ENCODE assay signal across 20 cellular contexts in genomic region chr7:42671627-42672026, GRCh38.
DNase-seq lines count a peak whose midpoint lies in the region; ATAC-seq and TF ChIP-seq lines count a peak whose summit lies in the region.
"Had no signal": no experiment of that assay in that cellular context is flagged by ENCODE, and none has a peak within 500 bp of the region (broad histone marks: within the 10 kb centered on the region; RNA-seq: fewer than 3 reads in every experiment).

No MANE protein-coding gene starts in this region.

- H3K4me3 Mint-ChIP-seq in immature natural killer cell, result no peak overlapping the region
- H3K4me3 Mint-ChIP-seq: CD8-positive, alpha-beta memory T cell had no signal

- no peaks in the 10 kb centered on the region for H3K36me3 ChIP-seq in MM.1S (replicated peaks; ENCODE audit: insufficient read depth, low read length)
- H3K36me3 ChIP-seq in lower lobe of right lung, result no peaks in the 10 kb centered on the region
- H3K36me3 ChIP-seq: ovary, tibial nerve had no signal

- H3K4me2 ChIP-seq in MM.1S (ENCODE audit: low read depth, low read length), result no peak overlapping the region

- POLR2A ChIA-PET in RWPE1 (lab: Yijun Ruan, JAX; ENCODE audit: low non-redundant PET), result interaction anchor here (0.6 kb wide), 1 partner anchor 756 kb away, joined by 3 read pairs; no protein-coding TSS in a partner anchor

- H3K9ac ChIP-seq in MM.1S (ENCODE audit: low read length), result no peak overlapping the region

- ATAC-seq in lower lobe of right lung, result no peak
- ATAC-seq: K562 had no signal

- DNase-seq in NCI-H82 (lab: John Stamatoyannopoulos, UW) (peak; percentile 7), NCI-H82 treated with DMSO at 0.1 percent for 48 hours (lab: John Stamatoyannopoulos, UW; ENCODE audit: unreplicated experiment) (no peak), RWPE1 (ENCODE audit: low spot score) (peak; percentile 81), fibroblast of mammary gland (ENCODE audit: low read depth) (peak; percentile 91), stromal cell of bone marrow (ENCODE audit: low read depth) (peak; percentile 69), immature natural killer cell (no peak), MM.1S (no peak), lower lobe of right lung (no peak)
- DNase-seq: activated CD4-positive, alpha-beta T cell treated with anti-CD3 and anti-CD28 coated beads, Interleukin-2, amount 50 U/mL, for 1 hour; CD8-positive, alpha-beta memory T cell; effector CD8-positive, alpha-beta T cell; NCI-H1436; NCI-H345; ovary had no signal

- H3K27me3 Mint-ChIP-seq in immature natural killer cell (ENCODE audit: low read depth in 3 of 3), result peaks cover 0 to 3% (median 0%) of the 10 kb centered on the region in 3 donors

- H3K9me3 Mint-ChIP-seq in immature natural killer cell, result peaks cover 0 to 12% (median 6%) of the 10 kb centered on the region in 6 donors

- H3K4me3 ChIP-seq in fibroblast of mammary gland (ENCODE audit: control insufficient read depth, low read depth, low read length) (no peak overlapping the region), MM.1S (ENCODE audit: low read length) (no peak overlapping the region), lower lobe of right lung (no peak overlapping the region)
- H3K4me3 ChIP-seq: K562, ovary, SK-N-MC, skin epidermis, tibial nerve had no signal

- no peaks in the 10 kb centered on the region for H3K79me2 ChIP-seq in MM.1S (ENCODE audit: low read length)

- CTCF ChIA-PET in RWPE1 (lab: Yijun Ruan, JAX), result interaction anchor here (0.6 kb wide), 1 partner anchor 791 kb away, joined by 3 read pairs; no protein-coding TSS in a partner anchor

- no peaks in the 10 kb centered on the region for H3K36me3 Mint-ChIP-seq in immature natural killer cell
- H3K36me3 Mint-ChIP-seq: CD8-positive, alpha-beta memory T cell had no signal

- H3K27me3 ChIP-seq in MM.1S (replicated peaks; ENCODE audit: insufficient read depth, low read length) (no peaks in the 10 kb centered on the region), lower lobe of right lung (ENCODE audit: low read depth) (no peaks in the 10 kb centered on the region)
- H3K27me3 ChIP-seq: ovary, tibial nerve had no signal

- intact Hi-C loops in lower lobe of right lung (cut with DNase I), result no loop called here

- no peaks in the 10 kb centered on the region for H3K9me2 ChIP-seq in MM.1S (replicated peaks; ENCODE audit: insufficient read depth, low read length)

- H3K9me3 ChIP-seq in MM.1S (replicated peaks; ENCODE audit: insufficient read depth, low read length) (no peaks in the 10 kb centered on the region), lower lobe of right lung (peaks cover 7% of the 10 kb centered on the region)
- H3K9me3 ChIP-seq: ovary had no signal

- TF ChIP-seq CTCF in RWPE1 (conservative IDR thresholded peaks at IDR 0.05; ENCODE audit: low read depth) (no peak), fibroblast of mammary gland (conservative IDR thresholded peaks at IDR 0.05; ENCODE audit: control insufficient read depth, insufficient read depth, low read depth, low read length) (no peak), MM.1S (IDR thresholded peaks at IDR 0.05; ENCODE audit: low read length) (no peak), lower lobe of right lung (IDR thresholded peaks at IDR 0.05) (no peak)

- H2AFZ ChIP-seq in MM.1S (ENCODE audit: low read length), result no peak overlapping the region

- H3K27ac Mint-ChIP-seq in immature natural killer cell, result peak overlapping the region in 1 of 6 donors; percentile 25
- H3K27ac Mint-ChIP-seq: activated naive CD4-positive, alpha-beta T cell treated with anti-CD3 and anti-CD28 coated beads, Interleukin-2, amount 50 U/mL, for 72 hours; CD8-positive, alpha-beta memory T cell had no signal

- H3K4me1 ChIP-seq in MM.1S (ENCODE audit: low read length), result peaks cover 5% of the 10 kb centered on the region; the same call in 1 of the 2 replicates
- no peaks in the 10 kb centered on the region for H3K4me1 ChIP-seq in lower lobe of right lung
- H3K4me1 ChIP-seq: tibial nerve had no signal

- H3K27ac ChIP-seq in RWPE1, result no peak overlapping the region
- H3K27ac ChIP-seq in MM.1S (ENCODE audit: low read length), result no peak overlapping the region
- no peak overlapping the region for H3K27ac ChIP-seq in lower lobe of right lung
- H3K27ac ChIP-seq: 22Rv1, ovary, SK-N-MC, tibial nerve had no signal

- no peaks in the 10 kb centered on the region for H3F3A ChIP-seq in MM.1S (ENCODE audit: insufficient read depth, low read length)

- no peaks in the 10 kb centered on the region for H4K20me1 ChIP-seq in MM.1S (ENCODE audit: insufficient read depth, low read length)

- H3K4me1 Mint-ChIP-seq in immature natural killer cell, result no peaks in the 10 kb centered on the region
- H3K4me1 Mint-ChIP-seq: CD8-positive, alpha-beta memory T cell had no signal

Comparison
In these comparisons a context has a peak if more than half of its experiments do, and no peak if none do; other contexts are left out.
1. DNase-seq: peak in NCI-H82 (single experiment), RWPE1 (single experiment), fibroblast of mammary gland (single experiment) and stromal cell of bone marrow (single experiment); none in NCI-H82 treated with DMSO at 0.1 percent for 48 hours (single experiment), immature natural killer cell (0 of 3), MM.1S (single experiment) and lower lobe of right lung (single experiment).